ENCODE assay signal across 9 cellular contexts in the genomic region with DNA sequence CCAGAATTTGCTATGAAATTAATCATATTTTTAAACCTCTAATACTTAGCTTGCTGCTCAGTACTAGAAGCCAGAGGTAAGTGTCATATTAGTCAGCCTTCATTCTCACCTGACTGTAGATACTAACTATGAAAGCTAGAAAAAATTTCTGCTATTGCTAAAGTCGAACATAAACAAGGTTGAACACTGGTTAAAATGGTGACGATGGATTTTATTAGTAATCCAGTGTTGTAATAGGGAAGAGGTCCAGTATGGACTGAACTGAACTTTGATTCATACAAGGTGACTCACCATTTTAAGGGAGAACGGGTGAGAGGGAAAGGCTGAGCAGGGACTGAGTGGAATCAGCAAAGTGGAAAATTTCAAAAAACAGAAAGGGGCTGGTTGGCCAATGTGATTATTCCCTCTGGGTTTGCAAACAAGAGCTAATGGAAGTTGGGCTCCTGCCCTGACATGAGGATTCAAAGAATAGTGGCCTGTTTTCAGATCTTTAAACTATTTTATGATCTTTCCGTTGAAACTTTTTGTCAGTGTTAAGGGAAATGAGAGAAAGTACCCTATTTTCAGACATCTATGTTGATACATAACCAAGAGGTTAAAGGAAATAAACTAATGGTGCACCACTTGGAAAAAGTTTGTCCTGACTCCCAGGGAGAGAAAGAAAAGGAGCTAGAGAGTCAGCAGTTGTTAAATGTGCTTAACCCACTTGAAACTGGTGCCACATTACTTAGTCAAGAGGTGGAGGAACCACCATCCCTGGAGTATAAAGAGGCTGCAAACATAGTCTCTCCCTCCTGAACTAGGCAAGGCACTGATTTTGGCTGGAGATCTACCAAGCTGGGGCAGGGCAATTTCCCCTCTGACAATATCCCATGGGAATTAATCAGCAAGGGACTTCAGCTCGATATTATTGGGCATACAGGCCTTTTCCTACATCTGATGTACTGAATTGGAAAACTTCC. TPM values are rescaled to one million over a fixed set of nuclear protein-coding genes. Genes with fewer than 3 reads are reported as not detected.
A peak's percentile ranks its signal among the peaks of the same experiment; 100 is the strongest.
DNase-seq lines count a peak whose midpoint lies in the region; ATAC-seq and TF ChIP-seq lines count a peak whose summit lies in the region.
"Had no signal": no experiment of that assay in that cellular context is flagged by ENCODE, and none has a peak within 500 bp of the region (broad histone marks: within the 10 kb centered on the region; RNA-seq: fewer than 3 reads in every experiment).

No MANE protein-coding gene starts in this region.

- H3K4me1 ChIP-seq in HCT116 (ENCODE audit: control insufficient read depth in 1 of 2, insufficient read depth in 2 of 2, low read length in 2 of 2), result peaks cover 0 to 13% of the 10 kb centered on the region in 2 experiments; a peak in 2 of 4 replicates
- H3K4me1 ChIP-seq in body of pancreas, result peaks cover 41% of the 10 kb centered on the region
- H3K4me1 ChIP-seq in effector memory CD4-positive, alpha-beta T cell (ENCODE audit: control insufficient read depth, insufficient read depth, low read length, poor library complexity, severe bottlenecking), result no peaks in the 10 kb centered on the region

- TF ChIP-seq RAD21 in HCT116 (IDR thresholded peaks at IDR 0.05; ENCODE audit: low read depth), result no peak

- H3K27me3 ChIP-seq in HCT116 (ENCODE audit: insufficient read depth, low read length), result no peaks in the 10 kb centered on the region
- no peaks in the 10 kb centered on the region for H3K27me3 ChIP-seq in body of pancreas
- H3K27me3 ChIP-seq in H7 (ENCODE audit: control insufficient read depth, insufficient read depth, low read length), result no peaks in the 10 kb centered on the region
- no peaks in the 10 kb centered on the region for H3K27me3 ChIP-seq in effector memory CD4-positive, alpha-beta T cell (replicated peaks; ENCODE audit: control insufficient read depth, insufficient read depth, low read length, poor library complexity, severe bottlenecking)

- intact Hi-C loops in HCT116 (cut with micrococcal nuclease) (no loop called here), body of pancreas (cut with DNase I) (no loop called here)

- H2AFZ ChIP-seq in HCT116 (ENCODE audit: low read depth, low read length, poor library complexity, severe bottlenecking), result no peak overlapping the region

- H3K9me3 ChIP-seq in HCT116 (ENCODE audit: control insufficient read depth in 1 of 2, insufficient read depth in 1 of 2, low read depth in 1 of 2, low read length in 2 of 2) (no peaks in the 10 kb centered on the region), body of pancreas (no peaks in the 10 kb centered on the region)
- no peaks in the 10 kb centered on the region for H3K9me3 ChIP-seq in effector memory CD4-positive, alpha-beta T cell (ENCODE audit: control insufficient read depth, low read length)

- BruUV-seq in HCT116 (replicated peaks; lab: Mats Ljungman, UMichigan), result no TSS peak

- no peak for TF ChIP-seq POLR2A in HCT116 (IDR thresholded peaks at IDR 0.05; ENCODE audit: borderline replicate concordance, extremely low read depth, insufficient read depth, insufficient read length)
- TF ChIP-seq POLR2A in body of pancreas (IDR thresholded peaks at IDR 0.05), result peak in 2 of 3 donors; percentile 18 to 44

- 20 to 36% methylated on average over 5 of the region's 5 CpGs for WGBS in body of pancreas, 2 donors

- H3K9ac ChIP-seq in HCT116 (ENCODE audit: low read length), result no peak overlapping the region

- DNase-seq in HCT116 (ENCODE audit: low read depth, low spot score), result peak; percentile 8
- peak; percentile 52 to 73 (median 56) for DNase-seq in body of pancreas
- DNase-seq in hepatic stellate cell (ENCODE audit: low spot score), result peak; percentile 77
- peak; percentile 99 for DNase-seq in stromal cell of bone marrow (ENCODE audit: low read depth)
- DNase-seq in H7, result no peak
- DNase-seq in effector memory CD4-positive, alpha-beta T cell, result no peak
- DNase-seq: activated T-cell treated with anti-CD3 and anti-CD28 coated beads for 4 hours had no signal

- no peaks in the 10 kb centered on the region; the same call in 1 of the 2 replicates for H3K9me2 ChIP-seq in HCT116 (ENCODE audit: insufficient read depth)

- H3K4me3 ChIP-seq in HCT116 (replicated peaks in 1 of 2; ENCODE audit: low read depth in 1 of 2, low read length in 2 of 2), result no peak overlapping the region
- H3K4me3 ChIP-seq in body of pancreas, result no peak overlapping the region
- H3K4me3 ChIP-seq in H7 (ENCODE audit: insufficient read depth, low read depth, low read length), result no peak overlapping the region
- H3K4me3 ChIP-seq in effector memory CD4-positive, alpha-beta T cell (ENCODE audit: insufficient read depth, low read depth, low read length, poor library complexity, severe bottlenecking), result no peak overlapping the region

- H3K79me2 ChIP-seq in HCT116 (ENCODE audit: insufficient read depth, low read length), result no peaks in the 10 kb centered on the region

- RAD21 ChIA-PET in HCT116 (lab: Charles Lee; ENCODE audit: low non-redundant PET in 1 of 2, low total read pairs in 2 of 2, uncharacterized antibody in 2 of 2, unreplicated experiment in 2 of 2), result no interaction called here

- H3K4me2 ChIP-seq in HCT116 (ENCODE audit: low read length), result peak overlapping the region; percentile 18; the same call in 1 of the 2 replicates

- no peaks in the 10 kb centered on the region for H4K20me1 ChIP-seq in HCT116 (ENCODE audit: insufficient read depth)

- H3K27ac ChIP-seq in HCT116 (ENCODE audit: low read depth, low read length) (no peak overlapping the region), body of pancreas (peak overlapping the region; percentile 68 to 88 (median 81))
- no peak overlapping the region for H3K27ac ChIP-seq in effector memory CD4-positive, alpha-beta T cell (ENCODE audit: insufficient read depth, low read length, poor library complexity, severe bottlenecking)

- CTCF ChIA-PET in HCT116 (lab: Charles Lee), result no interaction called here

- TF ChIP-seq CTCF in HCT116 (IDR thresholded peaks at IDR 0.05 in 2 of 3, conservative IDR thresholded peaks at IDR 0.05 in 1 of 3; ENCODE audit: borderline replicate concordance in 1 of 3, insufficient read depth in 1 of 3, low read depth in 2 of 3, low read length in 2 of 3) (no peak), body of pancreas (IDR thresholded peaks at IDR 0.05) (peak in 1 of 7 experiments; percentile 9)

- POLR2A ChIA-PET in HCT116 (lab: Charles Lee), result no interaction called here

- ATAC-seq in HCT116, result no peak
- ATAC-seq in body of pancreas, result peak; percentile 96
- ATAC-seq in GM19467 (IDR thresholded peaks at IDR 0.05; ENCODE audit: unreplicated experiment), result no peak
- no peak for ATAC-seq in GM21737 (IDR thresholded peaks at IDR 0.05; ENCODE audit: unreplicated experiment)

- no peaks in the 10 kb centered on the region for H3K36me3 ChIP-seq in HCT116 (ENCODE audit: control insufficient read depth in 1 of 2, insufficient read depth in 2 of 2, low read length in 2 of 2)
- no peaks in the 10 kb centered on the region for H3K36me3 ChIP-seq in body of pancreas (replicated peaks in 1 of 2; ENCODE audit: insufficient read depth in 1 of 2, low read depth in 2 of 2)
- no peaks in the 10 kb centered on the region for H3K36me3 ChIP-seq in H7 (replicated peaks; ENCODE audit: control insufficient read depth, insufficient read depth, low read length)
- H3K36me3 ChIP-seq in effector memory CD4-positive, alpha-beta T cell (ENCODE audit: control insufficient read depth, insufficient read depth, low read length), result no peaks in the 10 kb centered on the region

TF ChIP-seq in HCT116, 20 proteins besides CTCF, POLR2A, EP300 and RAD21 (continues in another document):
- TF ChIP-seq EZH2 (IDR thresholded peaks at IDR 0.05) (no peak), MAX (IDR thresholded peaks at IDR 0.05) (no peak), ELF1 (IDR thresholded peaks at IDR 0.05; ENCODE audit: borderline replicate concordance, low read depth) (no peak), CBX3 (IDR thresholded peaks at IDR 0.05; ENCODE audit: low read depth) (peak; percentile 64), ZFX (IDR thresholded peaks at IDR 0.05) (no peak), SP1 (IDR thresholded peaks at IDR 0.05; ENCODE audit: low read depth) (peak; percentile 53; the same call in 1 of the 2 replicates), EZH2phosphoT487 (IDR thresholded peaks at IDR 0.05; ENCODE audit: borderline replicate concordance) (no peak), SRF (IDR thresholded peaks at IDR 0.05; ENCODE audit: low read depth) (no peak), ZNF274 (IDR thresholded peaks at IDR 0.05; ENCODE audit: low read depth, low read length) (no peak), POLR2AphosphoS5 (IDR thresholded peaks at IDR 0.05; ENCODE audit: low read depth, low read length) (no peak), YY1 (IDR thresholded peaks at IDR 0.05; ENCODE audit: extremely low read depth, insufficient replicate concordance, low read depth, low read length) (no peak), TCF7L2 (IDR thresholded peaks at IDR 0.05; ENCODE audit: borderline replicate concordance, extremely low read depth, insufficient read depth, insufficient read length) (no peak), JUND (IDR thresholded peaks at IDR 0.05) (peak; percentile 68; the same call in 1 of the 2 replicates), SIN3A (IDR thresholded peaks at IDR 0.05; ENCODE audit: low read depth) (no peak), CEBPB (IDR thresholded peaks at IDR 0.05; ENCODE audit: low read depth) (peak; percentile 74), ATF3 (IDR thresholded peaks at IDR 0.05) (no peak)

RNA-seq across cellular contexts. Expression of gene AKR1C1, which starts 15.3 kb away (rescaled TPM):
- 2.1 TPM for total RNA-seq in HCT116 (2021; ENCODE audit: unreplicated experiment)
- polyA plus RNA-seq in HCT116 (2012), result 0.87 and 0.92 TPM in 2 replicates
- 10 to 100 TPM; 18.9 to 49.4 TPM for total RNA-seq in body of pancreas
- total RNA-seq in H7 (2014; rRNA removed; shearing (Covaris generic)), result 1.7 and 2.0 TPM in 2 replicates

RNA-seq across cellular contexts. Expression of gene AKR1C2, which starts 55.7 kb away (rescaled TPM):
- total RNA-seq in HCT116 (2021; ENCODE audit: unreplicated experiment), result 0.25 TPM
- polyA plus RNA-seq in HCT116 (2012), result 0.16 and 0.55 TPM in 2 replicates
- total RNA-seq in body of pancreas, result 1 to 10 TPM; 3.1 to 5.6 TPM
- 0.11 TPM in 1 of 2 replicates, not detected in the other for total RNA-seq in H7 (2014; rRNA removed; shearing (Covaris generic))

Comparison
In these comparisons a context has a peak if more than half of its experiments do, and no peak if none do; other contexts are left out.
1. DNase-seq: peak in HCT116 (single experiment), body of pancreas (4 of 4), hepatic stellate cell (single experiment) and stromal cell of bone marrow (single experiment); none in H7 (single experiment) and effector memory CD4-positive, alpha-beta T cell (0 of 3).
2. H3K27ac ChIP-seq: peak in body of pancreas (4 of 4); none in HCT116 (single experiment) and effector memory CD4-positive, alpha-beta T cell (single experiment).